Comparison of ENCODE assay signal across 37 cellular contexts in genomic region chr6:151693366-151693765, GRCh38.
"Had no signal": no experiment of that assay in that cellular context is flagged by ENCODE, and none has a peak within 500 bp of the region (broad histone marks: within the 10 kb centered on the region; RNA-seq: fewer than 3 reads in every experiment).

No MANE protein-coding gene starts in this region.

- H3K36me3 Mint-ChIP-seq: activated CD4-positive, alpha-beta memory T cell treated with anti-CD3 and anti-CD28 coated beads for 36 hours; activated naive CD8-positive, alpha-beta T cell treated with anti-CD3 and anti-CD28 coated beads for 36 hours had no signal

- DNase-seq: activated B cell treated with CpG ODN at 0.5 μM for 24 hours; activated CD4-positive, alpha-beta memory T cell treated with anti-CD3 and anti-CD28 coated beads for 36 hours; activated CD4-positive, alpha-beta T cell treated with anti-CD3 and anti-CD28 coated beads for 4 hours; activated CD4-positive, alpha-beta T cell treated with anti-CD3 and anti-CD28 coated beads, Interleukin-2, amount 10 ng/mL, durations not matched to agents 24 days and 14 days; activated CD4-positive, alpha-beta T cell treated with anti-CD3 and anti-CD28 coated beads, Interleukin-2, amount 50 U/mL, for 1 hour; activated CD4-positive, alpha-beta T cell treated with anti-CD3 and anti-CD28 coated beads, Interleukin-2, amount 50 U/mL, for 4 hours; activated CD4-positive, CD25-positive, alpha-beta regulatory T cell treated with anti-CD3 and anti-CD28 coated beads, Interleukin-2, amount 50 U/mL, for 72 hours; activated CD8-positive, alpha-beta memory T cell treated with anti-CD3 and anti-CD28 coated beads, Interleukin-2, amount 50 U/mL, for 4 hours; activated CD8-positive, alpha-beta T cell treated with anti-CD3 and anti-CD28 coated beads for 36 hours; activated effector memory CD4-positive, alpha-beta T cell treated with anti-CD3 and anti-CD28 coated beads, Interleukin-2, amount 50 U/mL, for 16 hours; activated gamma-delta T cell treated with Interleukin-2 at 50 U/mL for 16 hours; activated naive CD4-positive, alpha-beta T cell; activated naive CD4-positive, alpha-beta T cell treated with anti-CD3 and anti-CD28 coated beads for 36 hours; activated naive CD4-positive, alpha-beta T cell treated with anti-CD3 and anti-CD28 coated beads, Interleukin-2, amount 50 U/mL, for 16 hours; activated naive CD8-positive, alpha-beta T cell treated with anti-CD3 and anti-CD28 coated beads for 36 hours; activated T-cell treated with anti-CD3 and anti-CD28 coated beads for 4 hours; activated T-cell treated with anti-CD3 and anti-CD28 coated beads, Interleukin-2, amount 50 U/mL, for 1 hour; activated T-cell treated with anti-CD3 and anti-CD28 coated beads, Interleukin-2, amount 50 U/mL, for 4 hours; activated T-cell treated with anti-CD3 and anti-CD28 coated beads, Interleukin-2, amount 50 U/mL, for 72 hours; adrenal gland; amniotic stem cell; aorta; body of pancreas; brain microvascular endothelial cell; central memory CD4-positive, alpha-beta T cell; T-helper 1 cell; T-helper 2 cell; T-helper 9 cell had no signal

- ATAC-seq: activated CD8-positive, alpha-beta T cell treated with anti-CD3 and anti-CD28 coated beads for 36 hours; activated naive CD4-positive, alpha-beta T cell treated with anti-CD3 and anti-CD28 coated beads, Interleukin-2, amount 50 U/mL, for 72 hours; activated T-cell treated with anti-CD3 and anti-CD28 coated beads, Interleukin-2, amount 50 U/mL, for 4 hours; activated T-cell treated with anti-CD3 and anti-CD28 coated beads, Interleukin-2, amount 50 U/mL, for 72 hours; activated T-helper 17 cell treated with anti-CD3 and anti-CD28 coated beads, Interleukin-2, amount 50 U/mL, for 72 hours; body of pancreas had no signal

- H3K9me3 ChIP-seq: adrenal gland, body of pancreas, breast epithelium had no signal

- H3K4me3 ChIP-seq: adrenal gland, body of pancreas, breast epithelium had no signal

- H3K27me3 ChIP-seq: adrenal gland, body of pancreas, brain microvascular endothelial cell, breast epithelium had no signal

- H3K4me3 Mint-ChIP-seq: activated B cell treated with CpG ODN at 0.5 μM for 24 hours; activated CD4-positive, alpha-beta memory T cell treated with anti-CD3 and anti-CD28 coated beads for 36 hours; activated CD4-positive, alpha-beta T cell treated with anti-CD3 and anti-CD28 coated beads, Interleukin-2, amount 10 ng/mL, durations not matched to agents 24 days and 14 days; activated CD8-positive, alpha-beta T cell treated with anti-CD3 and anti-CD28 coated beads for 36 hours; activated naive CD4-positive, alpha-beta T cell treated with anti-CD3 and anti-CD28 coated beads for 36 hours; activated naive CD8-positive, alpha-beta T cell treated with anti-CD3 and anti-CD28 coated beads for 36 hours; activated T-cell treated with anti-CD3 and anti-CD28 coated beads, Interleukin-2, amount 50 U/mL, for 4 hours; activated T-cell treated with anti-CD3 and anti-CD28 coated beads, Interleukin-2, amount 50 U/mL, for 72 hours; activated T-helper 1 cell treated with anti-CD3 and anti-CD28 coated beads, Interleukin-12 subunit alpha, Interleukin-12 subunit beta, Interleukin-2, Interleukin-4 antibody, amounts not matched to agents 30 ng/mL and 10 ng/mL and 1 ng/mL, durations not matched to agents 14 hours and 24 hours and 36 hours; activated T-helper 17 cell treated with anti-CD3 and anti-CD28 coated beads, Interleukin-2, amount 50 U/mL, for 72 hours; T-helper 1 cell treated with Interleukin-12 subunit alpha and Interleukin-12 subunit beta and Interleukin-4 antibody, amounts not matched to agents 30 μg/mL and 1 μg/mL, for 36 hours; T-helper 2 cell treated with Interferon-gamma antibody and Interleukin-4, amounts not matched to agents 5 μg/mL and 100 μg/mL, for 36 hours had no signal

- H3K36me3 ChIP-seq: adrenal gland, brain microvascular endothelial cell, breast epithelium had no signal

- H3K27ac ChIP-seq: adrenal gland, body of pancreas, brain microvascular endothelial cell, breast epithelium, VCaP had no signal

- H3K9me3 Mint-ChIP-seq: activated B cell treated with CpG ODN at 0.5 μM for 24 hours; activated CD4-positive, alpha-beta memory T cell treated with anti-CD3 and anti-CD28 coated beads for 36 hours; activated CD8-positive, alpha-beta T cell treated with anti-CD3 and anti-CD28 coated beads for 36 hours; activated naive CD8-positive, alpha-beta T cell treated with anti-CD3 and anti-CD28 coated beads for 36 hours; activated T-cell treated with anti-CD3 and anti-CD28 coated beads, Interleukin-2, amount 50 U/mL, for 4 hours; activated T-helper 17 cell treated with anti-CD3 and anti-CD28 coated beads, Interleukin-2, amount 50 U/mL, for 72 hours; T-helper 2 cell treated with Interferon-gamma antibody and Interleukin-4, amounts not matched to agents 5 μg/mL and 100 μg/mL, for 36 hours had no signal

- FAIRE-seq: astrocyte, TTC549 had no signal

- H3K27me3 Mint-ChIP-seq: activated B cell treated with CpG ODN at 0.5 μM for 24 hours had no signal

- H3K4me1 ChIP-seq: body of pancreas, breast epithelium had no signal

- H3K27ac Mint-ChIP-seq: activated B cell treated with CpG ODN at 0.5 μM for 24 hours; activated CD4-positive, alpha-beta memory T cell treated with anti-CD3 and anti-CD28 coated beads for 36 hours; activated CD4-positive, alpha-beta T cell treated with anti-CD3 and anti-CD28 coated beads, Interleukin-2, amount 10 ng/mL, durations not matched to agents 24 days and 14 days; activated CD8-positive, alpha-beta T cell treated with anti-CD3 and anti-CD28 coated beads for 36 hours; activated naive CD4-positive, alpha-beta T cell treated with anti-CD3 and anti-CD28 coated beads for 36 hours; activated naive CD4-positive, alpha-beta T cell treated with anti-CD3 and anti-CD28 coated beads, Interleukin-2, amount 50 U/mL, for 72 hours; activated naive CD8-positive, alpha-beta T cell treated with anti-CD3 and anti-CD28 coated beads for 36 hours; activated T-cell treated with anti-CD3 and anti-CD28 coated beads, Interleukin-2, amount 50 U/mL, for 72 hours; activated T-helper 1 cell treated with anti-CD3 and anti-CD28 coated beads, Interleukin-12 subunit alpha, Interleukin-12 subunit beta, Interleukin-2, Interleukin-4 antibody, amounts not matched to agents 30 ng/mL and 10 ng/mL and 1 ng/mL, durations not matched to agents 14 hours and 24 hours and 36 hours; activated T-helper 17 cell treated with anti-CD3 and anti-CD28 coated beads, Interleukin-2, amount 50 U/mL, for 72 hours; T-helper 1 cell treated with Interleukin-12 subunit alpha and Interleukin-12 subunit beta and Interleukin-4 antibody, amounts not matched to agents 30 μg/mL and 1 μg/mL, for 36 hours; T-helper 2 cell treated with Interferon-gamma antibody and Interleukin-4, amounts not matched to agents 5 μg/mL and 100 μg/mL, for 36 hours had no signal
